Comparison of ENCODE assay signal across 11 cellular contexts in genomic region chr17:75815399-75815798, GRCh38.
"Had no signal": no experiment of that assay in that cellular context is flagged by ENCODE, and none has a peak within 500 bp of the region (broad histone marks: within the 10 kb centered on the region; RNA-seq: fewer than 3 reads in every experiment).

No MANE protein-coding gene starts in this region.

- DNase-seq: activated CD4-positive, alpha-beta memory T cell treated with anti-CD3 and anti-CD28 coated beads, Interleukin-2, amount 10 ng/mL, durations not matched to agents 7 days and 5 days; activated naive CD4-positive, alpha-beta T cell; colonic mucosa; effector CD4-positive, alpha-beta T cell; stomach; T-helper 9 cell; uterus had no signal

- H3K9me3 ChIP-seq: colonic mucosa, gastroesophageal sphincter, stomach, uterus had no signal

- H3K27me3 ChIP-seq: colonic mucosa, gastroesophageal sphincter, stomach, uterus had no signal

- H3K4me3 Mint-ChIP-seq: activated CD4-positive, alpha-beta memory T cell treated with anti-CD3 and anti-CD28 coated beads, Interleukin-2, amount 10 ng/mL, durations not matched to agents 7 days and 5 days; mesothelial cell of epicardium; neural crest cell had no signal

- H3K27me3 Mint-ChIP-seq: activated CD4-positive, alpha-beta memory T cell treated with anti-CD3 and anti-CD28 coated beads, Interleukin-2, amount 10 ng/mL, durations not matched to agents 7 days and 5 days had no signal

- H3K27ac Mint-ChIP-seq: activated CD4-positive, alpha-beta memory T cell treated with anti-CD3 and anti-CD28 coated beads, Interleukin-2, amount 10 ng/mL, durations not matched to agents 7 days and 5 days; mesothelial cell of epicardium had no signal

- H3K36me3 ChIP-seq: uterus had no signal

- H3K4me1 Mint-ChIP-seq: mesothelial cell of epicardium, neural crest cell had no signal

- ATAC-seq: gastroesophageal sphincter had no signal

- H3K4me1 ChIP-seq: colonic mucosa, gastroesophageal sphincter, parathyroid adenoma, uterus had no signal

- H3K9me3 Mint-ChIP-seq: activated CD4-positive, alpha-beta memory T cell treated with anti-CD3 and anti-CD28 coated beads, Interleukin-2, amount 10 ng/mL, durations not matched to agents 7 days and 5 days; mesothelial cell of epicardium; neural crest cell had no signal

- H3K27ac ChIP-seq: colonic mucosa, gastroesophageal sphincter, parathyroid adenoma, stomach, uterus had no signal

- H3K4me3 ChIP-seq: colonic mucosa, gastroesophageal sphincter, stomach, uterus had no signal

- H3K9ac ChIP-seq: parathyroid adenoma had no signal
